ENCODE assay signal across 8 cellular contexts in the genomic region with DNA sequence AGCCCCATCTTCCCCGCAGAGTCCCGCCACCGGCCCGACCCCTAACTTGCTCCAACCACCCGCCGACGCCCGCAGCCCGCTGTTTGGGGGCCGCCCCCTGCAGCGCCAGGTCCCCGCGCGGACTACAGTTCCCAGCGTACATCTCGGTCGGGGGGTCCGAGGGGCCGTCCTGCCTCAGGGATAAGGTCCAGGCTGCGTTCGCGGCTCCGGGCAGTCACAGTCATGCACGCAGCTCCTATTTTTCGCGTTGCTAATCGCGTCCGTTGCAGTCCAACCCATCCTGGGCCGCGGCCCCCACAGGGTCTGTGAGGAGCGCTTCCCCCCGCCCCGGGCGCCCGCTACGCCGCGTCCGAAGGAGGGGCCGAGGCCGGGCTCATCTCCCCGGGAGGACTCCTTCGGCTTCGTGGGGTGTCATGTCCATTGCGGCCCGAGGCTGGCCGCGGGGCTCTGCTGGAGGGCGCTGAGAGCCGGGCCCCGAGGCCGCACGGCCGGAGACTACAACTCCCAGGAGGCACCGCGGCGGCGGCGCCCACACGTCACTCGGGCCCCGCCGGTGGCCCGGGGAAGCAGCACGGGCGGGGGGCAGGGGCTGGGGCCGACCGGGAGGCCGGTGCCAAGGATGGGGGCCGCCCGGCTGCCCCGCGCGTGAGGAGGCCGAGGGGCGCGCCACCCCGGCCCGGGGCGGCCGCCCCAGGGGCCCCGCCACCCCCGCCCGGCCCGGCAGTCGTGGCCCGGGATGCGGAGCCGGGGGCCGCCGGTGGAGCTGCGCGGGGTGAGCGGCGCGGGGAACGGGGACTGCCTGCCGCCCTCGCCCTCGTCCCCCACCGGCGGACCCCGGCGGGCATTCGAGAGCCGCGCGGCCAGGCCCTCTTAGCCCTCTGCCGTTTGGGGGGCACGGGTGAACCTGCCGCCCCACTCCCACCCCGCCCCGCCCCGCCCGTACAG. TPM values are rescaled to one million over a fixed set of nuclear protein-coding genes. Genes with fewer than 3 reads are reported as not detected.
A peak's percentile ranks its signal among the peaks of the same experiment; 100 is the strongest.
DNase-seq lines count a peak whose midpoint lies in the region; ATAC-seq lines count a peak whose summit lies in the region.

Gene MAP3K10 (plus strand): TSS at position 536 of the 945 bp plus-strand sequence. CDS start 606 bp downstream, outside the sequence.

- H3K36me3 ChIP-seq in esophagus (ENCODE audit: control insufficient read depth in 2 of 2, insufficient read depth in 2 of 2, low read length in 1 of 2) (no peaks in the 10 kb centered on the region), muscle layer of colon (ENCODE audit: insufficient read depth, low read length) (no peaks in the 10 kb centered on the region)

- H3K27me3 ChIP-seq in esophagus (ENCODE audit: control insufficient read depth in 1 of 2, insufficient read depth in 2 of 2, low read length in 2 of 2), result no peaks in the 10 kb centered on the region
- H3K27me3 ChIP-seq in muscle layer of colon (ENCODE audit: control insufficient read depth in 1 of 2, insufficient read depth in 2 of 2, low read length in 2 of 2), result no peaks in the 10 kb centered on the region

- H3K9me3 ChIP-seq in esophagus (ENCODE audit: control insufficient read depth in 2 of 2, insufficient read depth in 1 of 2, low read depth in 1 of 2, low read length in 1 of 2) (no peaks in the 10 kb centered on the region), muscle layer of colon (ENCODE audit: low read length) (no peaks in the 10 kb centered on the region)

- ATAC-seq in GM19397 (IDR thresholded peaks at IDR 0.05; ENCODE audit: unreplicated experiment) (peak; percentile 77), HG03571 (IDR thresholded peaks at IDR 0.05; ENCODE audit: unreplicated experiment) (peak; percentile 70)

- H3K9ac ChIP-seq in muscle layer of colon (ENCODE audit: low read length), result peak within 1 kb of the TSS; percentile 39

- H3K27ac ChIP-seq in esophagus (ENCODE audit: low read depth in 2 of 2, low read length in 1 of 2) (peak within 1 kb of the TSS; percentile 84 to 87), muscle layer of colon (ENCODE audit: low read depth, low read length) (peak within 1 kb of the TSS; percentile 98)

- DNase-seq in CD1c-positive myeloid dendritic cell (ENCODE audit: extremely low spot score) (peak; percentile 74), OCI-M1 (lab: John Stamatoyannopoulos, UW) (peak; percentile 70), activated T-cell treated with anti-CD3 and anti-CD28 coated beads for 48 hours (ENCODE audit: low read depth) (peak; percentile 78)
- DNase-seq in stimulated activated CD8-positive, alpha-beta memory T cell treated with anti-CD3 and anti-CD28 coated beads, Interleukin-7, amount 100 ng/mL, for 24 hours (ENCODE audit: low read depth), result peak; percentile 52

- H3K4me1 ChIP-seq in esophagus (ENCODE audit: control insufficient read depth in 2 of 2, insufficient read depth in 2 of 2, low read length in 1 of 2), result peaks cover 0 to 15% of the 10 kb centered on the region in 2 donors
- H3K4me1 ChIP-seq in muscle layer of colon (ENCODE audit: insufficient read depth, low read length), result peaks cover 12% of the 10 kb centered on the region

- H3K4me3 ChIP-seq in esophagus (ENCODE audit: low read depth in 1 of 2, low read length in 2 of 2), result peak within 1 kb of the TSS; percentile 66 to 95
- peak within 1 kb of the TSS; percentile 80 to 88 for H3K4me3 ChIP-seq in muscle layer of colon (ENCODE audit: low read depth in 1 of 2, low read length in 2 of 2)

- 0 to 1% methylated on average over 91 to 116 of the region's 116 CpGs for WGBS in esophagus, 2 donors

RNA-seq across cellular contexts. Expression of gene MAP3K10, which starts in this region (rescaled TPM):
- 10 to 100 TPM in 1 of 2 donors, 1 to 10 TPM in 1; 5.9 to 13.5 TPM for polyA plus RNA-seq in esophagus

Comparison
In these comparisons a context has a peak if more than half of its experiments do, and no peak if none do; other contexts are left out.
1. Peak in every context shown above with its lines: DNase-seq, ATAC-seq, H3K4me3 ChIP-seq and H3K27ac ChIP-seq.